Comparison of ENCODE assay signal across 14 cellular contexts in the genomic region with DNA sequence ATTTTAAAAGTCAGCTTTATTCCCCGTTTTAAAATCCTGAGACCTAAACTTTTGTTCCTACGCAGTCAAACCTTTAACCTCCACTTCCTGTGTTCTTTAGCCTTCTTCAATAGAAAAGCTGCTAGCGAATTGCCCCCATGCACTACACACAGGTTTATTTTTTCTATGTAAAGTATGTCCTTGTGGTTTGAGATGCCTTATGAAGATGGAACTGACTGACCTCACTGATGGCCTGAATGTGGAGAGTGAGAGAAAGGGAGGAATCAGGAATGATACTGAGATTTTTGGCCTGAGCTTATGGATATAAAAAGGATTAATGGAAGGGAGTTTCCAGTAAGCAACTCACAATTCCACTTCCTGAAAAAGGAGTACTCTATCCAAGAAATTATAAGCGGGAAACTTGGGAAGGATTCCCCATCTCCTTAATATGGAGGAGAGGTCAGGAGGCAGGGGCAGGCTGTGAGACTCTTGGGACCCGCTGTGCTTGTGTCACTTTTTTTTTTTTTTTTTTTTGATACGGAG.
DNase-seq lines count a peak whose midpoint lies in the region; ATAC-seq and TF ChIP-seq lines count a peak whose summit lies in the region.
"Had no signal": no experiment of that assay in that cellular context is flagged by ENCODE, and none has a peak within 500 bp of the region (broad histone marks: within the 10 kb centered on the region; RNA-seq: fewer than 3 reads in every experiment).

No MANE protein-coding gene starts in this region.

- H3K36me3 ChIP-seq in left ventricle myocardium inferior (no peaks in the 10 kb centered on the region), left lung (no peaks in the 10 kb centered on the region), upper lobe of right lung (no peaks in the 10 kb centered on the region)
- H3K36me3 ChIP-seq: thyroid gland had no signal

- H3K4me1 Mint-ChIP-seq in activated naive CD8-positive, alpha-beta T cell treated with anti-CD3 and anti-CD28 coated beads, Interleukin-2, amount 50 U/mL, for 24 hours = peaks cover 62% of the 10 kb centered on the region

- H3K9me3 ChIP-seq in left ventricle myocardium inferior (replicated peaks) (peaks cover 7% of the 10 kb centered on the region), left lung (peaks cover 0 to 4% of the 10 kb centered on the region in 2 donors), upper lobe of right lung (no peaks in the 10 kb centered on the region)
- H3K9me3 ChIP-seq: thyroid gland had no signal

- no peaks in the 10 kb centered on the region for H3K27me3 Mint-ChIP-seq in activated naive CD8-positive, alpha-beta T cell treated with anti-CD3 and anti-CD28 coated beads, Interleukin-2, amount 50 U/mL, for 24 hours
- H3K27me3 Mint-ChIP-seq: T-helper 17 cell had no signal

- H3K27ac Mint-ChIP-seq in activated naive CD8-positive, alpha-beta T cell treated with anti-CD3 and anti-CD28 coated beads, Interleukin-2, amount 50 U/mL, for 24 hours = peak overlapping the region; percentile 89

- H3K36me3 Mint-ChIP-seq in activated naive CD8-positive, alpha-beta T cell treated with anti-CD3 and anti-CD28 coated beads, Interleukin-2, amount 50 U/mL, for 24 hours (ENCODE audit: low read depth) = peaks cover 6% of the 10 kb centered on the region

- H3K9me3 Mint-ChIP-seq in activated naive CD8-positive, alpha-beta T cell treated with anti-CD3 and anti-CD28 coated beads, Interleukin-2, amount 50 U/mL, for 24 hours = peaks cover 4% of the 10 kb centered on the region

- no peaks in the 10 kb centered on the region for H3K4me1 ChIP-seq in left ventricle myocardium inferior
- H3K4me1 ChIP-seq in left lung = peaks cover 0 to 12% of the 10 kb centered on the region in 2 donors
- peaks cover 10% of the 10 kb centered on the region for H3K4me1 ChIP-seq in upper lobe of right lung
- H3K4me1 ChIP-seq: thyroid gland had no signal

- no peak overlapping the region for H3K4me3 ChIP-seq in left ventricle myocardium inferior
- no peak overlapping the region for H3K4me3 ChIP-seq in left lung
- H3K4me3 ChIP-seq in upper lobe of right lung = no peak overlapping the region
- H3K4me3 ChIP-seq: thyroid gland had no signal

- H3K27ac ChIP-seq in left ventricle myocardium inferior (replicated peaks) (no peak overlapping the region), left lung (no peak overlapping the region), upper lobe of right lung (no peak overlapping the region)

- H3K27me3 ChIP-seq in left ventricle myocardium inferior (ENCODE audit: low read depth) (no peaks in the 10 kb centered on the region), left lung (no peaks in the 10 kb centered on the region), upper lobe of right lung (no peaks in the 10 kb centered on the region)
- H3K27me3 ChIP-seq: thyroid gland had no signal

- TF ChIP-seq CTCF in left ventricle myocardium inferior (IDR thresholded peaks at IDR 0.05; ENCODE audit: borderline replicate concordance) = no peak
- TF ChIP-seq CTCF in left lung (IDR thresholded peaks at IDR 0.05) = no peak
- TF ChIP-seq CTCF in upper lobe of right lung (IDR thresholded peaks at IDR 0.05) = no peak

- peak; percentile 20 for ATAC-seq in Right ventricle myocardium superior (ENCODE audit: poor library complexity)
- peak; percentile 37 for ATAC-seq in activated naive CD8-positive, alpha-beta T cell treated with anti-CD3 and anti-CD28 coated beads, Interleukin-2, amount 50 U/mL, for 24 hours
- peak; percentile 18 for ATAC-seq in left lung
- no peak for ATAC-seq in upper lobe of right lung
- ATAC-seq in HG03378 (IDR thresholded peaks at IDR 0.05; ENCODE audit: unreplicated experiment) = no peak
- ATAC-seq: T-helper 17 cell had no signal

- H3K4me3 Mint-ChIP-seq in activated naive CD8-positive, alpha-beta T cell treated with anti-CD3 and anti-CD28 coated beads, Interleukin-2, amount 50 U/mL, for 24 hours = peak overlapping the region; percentile 53

- intact Hi-C loops in Right ventricle myocardium superior (cut with DNase I) = no loop called here
- intact Hi-C loops in left ventricle myocardium inferior (cut with micrococcal nuclease) = no loop called here
- intact Hi-C loops in left lung (cut with DNase I) = no loop called here
- intact Hi-C loops in upper lobe of right lung (cut with DNase I) = no loop called here

- DNase-seq in Right ventricle myocardium superior (no peak), left ventricle myocardium inferior (no peak), left lung (no peak), upper lobe of right lung (peak; percentile 19), OCI-M2 (lab: John Stamatoyannopoulos, UW; ENCODE audit: unreplicated experiment) (no peak), cerebellum (ENCODE audit: low spot score) (no peak)
- DNase-seq in activated naive CD8-positive, alpha-beta T cell treated with anti-CD3 and anti-CD28 coated beads, Interleukin-2, amount 50 U/mL, for 24 hours = no peak
- DNase-seq: activated CD4-positive, alpha-beta T cell treated with anti-CD3 and anti-CD28 coated beads, Interleukin-2, amount 50 U/mL, for 48 hours; activated naive CD4-positive, alpha-beta T cell treated with anti-CD3 and anti-CD28 coated beads, Interleukin-2, amount 50 U/mL, for 16 hours; NCI-H1092 treated with DMSO at 0.1 percent for 48 hours; NCI-H345; T-helper 17 cell; thyroid gland had no signal

Comparison
In these comparisons a context has a peak if more than half of its experiments do, and no peak if none do; other contexts are left out.
1. ATAC-seq: peak in Right ventricle myocardium superior (single experiment), activated naive CD8-positive, alpha-beta T cell treated with anti-CD3 and anti-CD28 coated beads, Interleukin-2, amount 50 U/mL, for 24 hours (single experiment) and left lung (single experiment); none in upper lobe of right lung (single experiment) and HG03378 (single experiment).